ENCODE assay signal across 8 cellular contexts in genomic region chr1:10209905-10210810, GRCh38. TPM values are rescaled to one million over a fixed set of nuclear protein-coding genes. Genes with fewer than 3 reads are reported as not detected.
A peak's percentile ranks its signal among the peaks of the same experiment; 100 is the strongest.
DNase-seq lines count a peak whose midpoint lies in the region; ATAC-seq and TF ChIP-seq lines count a peak whose summit lies in the region.

KIF1B (plus strand) TSS chr1:10210570; CDS start chr1:10232329, 21,759 bp downstream.

- H3K27me3 ChIP-seq in muscle layer of duodenum (ENCODE audit: low read depth, low read length): no peaks in the 10 kb centered on the region

- peak; percentile 93 for DNase-seq in DMS53 treated with DMSO at 0.1 percent for 48 hours (lab: John Stamatoyannopoulos, UW; ENCODE audit: unreplicated experiment)
- DNase-seq in Jurkat, Clone E6-1 (ENCODE audit: low read depth, low spot score): peak; percentile 89
- peak; percentile 96 for DNase-seq in activated T-cell treated with anti-CD3 and anti-CD28 coated beads, Interleukin-2, amount 50 U/mL, for 4 hours
- peak; percentile 93 to 95 for DNase-seq in stimulated activated CD8-positive, alpha-beta memory T cell treated with anti-CD3 and anti-CD28 coated beads, Interleukin-7, amount 100 ng/mL, for 4 hours (ENCODE audit: low read depth in 2 of 2)

- no peaks in the 10 kb centered on the region for H3K27me3 Mint-ChIP-seq in activated T-cell treated with anti-CD3 and anti-CD28 coated beads, Interleukin-2, amount 50 U/mL, for 4 hours (ENCODE audit: low read depth)

- H3K9me3 ChIP-seq in muscle layer of duodenum (ENCODE audit: control insufficient read depth in 1 of 2, low read length in 2 of 2): no peaks in the 10 kb centered on the region

- ATAC-seq in GM21619 (IDR thresholded peaks at IDR 0.05; ENCODE audit: unreplicated experiment) (peak; percentile 95), esophagus mucosa (peak; percentile 100)
- ATAC-seq in activated T-cell treated with anti-CD3 and anti-CD28 coated beads, Interleukin-2, amount 50 U/mL, for 4 hours: peak; percentile 98

- H3K4me1 ChIP-seq in muscle layer of duodenum (ENCODE audit: control insufficient read depth in 1 of 2, insufficient read depth in 2 of 2, low read length in 2 of 2): peaks cover 5 to 23% of the 10 kb centered on the region in 2 donors

- H3K36me3 Mint-ChIP-seq in activated T-cell treated with anti-CD3 and anti-CD28 coated beads, Interleukin-2, amount 50 U/mL, for 4 hours (ENCODE audit: insufficient read depth): no peaks in the 10 kb centered on the region

- peaks cover 26% of the 10 kb centered on the region for H3K4me1 Mint-ChIP-seq in activated T-cell treated with anti-CD3 and anti-CD28 coated beads, Interleukin-2, amount 50 U/mL, for 4 hours (ENCODE audit: low read depth)

- H3K27ac ChIP-seq in muscle layer of duodenum (ENCODE audit: low read length): peak within 1 kb of the TSS; percentile 93

- H3K4me3 ChIP-seq in Jurkat, Clone E6-1 (ENCODE audit: low read length): peak within 1 kb of the TSS; percentile 72
- peak within 1 kb of the TSS; percentile 84 to 88 for H3K4me3 ChIP-seq in muscle layer of duodenum (ENCODE audit: low read depth in 1 of 2, low read length in 2 of 2)

- H3K4me3 Mint-ChIP-seq in activated T-cell treated with anti-CD3 and anti-CD28 coated beads, Interleukin-2, amount 50 U/mL, for 4 hours: peak within 1 kb of the TSS; percentile 89

- H3K36me3 ChIP-seq in muscle layer of duodenum (ENCODE audit: control insufficient read depth in 1 of 2, insufficient read depth in 2 of 2, low read length in 2 of 2): peaks cover 0 to 12% of the 10 kb centered on the region in 2 donors

- no peaks in the 10 kb centered on the region for H3K9me3 Mint-ChIP-seq in activated T-cell treated with anti-CD3 and anti-CD28 coated beads, Interleukin-2, amount 50 U/mL, for 4 hours

TF ChIP-seq in PFSK-1, 5 proteins besides CTCF, POLR2A, EP300 and RAD21:
- TF ChIP-seq TAF1 (IDR thresholded peaks at IDR 0.05; ENCODE audit: borderline replicate concordance, insufficient read depth, low read length): peak; percentile 64; the same call in 1 of the 2 replicates
- TF ChIP-seq POLR2AphosphoS5 (IDR thresholded peaks at IDR 0.05; ENCODE audit: low read depth, low read length): no peak; the same call in 1 of the 2 replicates
- TF ChIP-seq SIN3A (IDR thresholded peaks at IDR 0.05; ENCODE audit: borderline replicate concordance, insufficient read depth, low read length): peak; percentile 42; the same call in 1 of the 2 replicates
- TF ChIP-seq REST (IDR thresholded peaks at IDR 0.05; ENCODE audit: insufficient read depth in 1 of 2, low read depth in 2 of 2, low read length in 2 of 2): no peak
- TF ChIP-seq FOXP2 (optimal IDR thresholded peaks at IDR 0.05; ENCODE audit: borderline replicate concordance, extremely low read depth, extremely low read length, insufficient read depth): peak; percentile 78

RNA-seq across cellular contexts. Expression of gene KIF1B, which starts in this region (rescaled TPM):
- polyA plus RNA-seq in Jurkat, Clone E6-1 (2012; ENCODE audit: insufficient read depth, insufficient read length): 7.1 TPM
- polyA plus RNA-seq in PFSK-1 (2012; ENCODE audit: insufficient read length, low read depth): 12.0 TPM
- total RNA-seq in activated T-cell treated with anti-CD3 and anti-CD28 coated beads, Interleukin-2, amount 50 U/mL, for 4 hours: 10 to 100 TPM; 12.3 to 17.0 (median 16.6) TPM
- total RNA-seq in esophagus mucosa: 32.7 TPM

Comparison
In these comparisons a context has a peak if more than half of its experiments do, and no peak if none do; other contexts are left out.
1. Peak in every context shown above with its lines: DNase-seq, ATAC-seq, H3K4me3 ChIP-seq and H3K27ac ChIP-seq.